19 cellular contexts compared by ENCODE assay signal in genomic region chr3:11285471-11285870, GRCh38. TPM values are rescaled to one million over a fixed set of nuclear protein-coding genes. Genes with fewer than 3 reads are reported as not detected.
DNase-seq lines count a peak whose midpoint lies in the region; ATAC-seq and TF ChIP-seq lines count a peak whose summit lies in the region.
"Had no signal": no experiment of that assay in that cellular context is flagged by ENCODE, and none has a peak within 500 bp of the region (broad histone marks: within the 10 kb centered on the region; RNA-seq: fewer than 3 reads in every experiment).

No MANE protein-coding gene starts in this region.

- POLR2A ChIA-PET in RWPE1 (lab: Yijun Ruan, JAX; ENCODE audit: low non-redundant PET) = no interaction called here

- no peak for ATAC-seq in stimulated activated effector memory CD8-positive, alpha-beta T cell treated with anti-CD3 and anti-CD28 coated beads, Interleukin-12 subunit alpha, Interleukin-12 subunit beta, amount 100 ng/mL, for 72 hours

- no peak overlapping the region for H3K4me3 ChIP-seq in BLaER1 treated with 17β-estradiol and CSF1 and Interleukin-3, amounts not matched to agents 10 nM and 100 nM
- no peak overlapping the region for H3K4me3 ChIP-seq in fibroblast of the aortic adventitia (ENCODE audit: low read depth, low read length)
- H3K4me3 ChIP-seq: MG63, Peyer's patch had no signal

- peak overlapping the region; percentile 30 for H3K27ac Mint-ChIP-seq in stimulated activated effector memory CD8-positive, alpha-beta T cell treated with anti-CD3 and anti-CD28 coated beads, Interleukin-12 subunit alpha, Interleukin-12 subunit beta, amount 100 ng/mL, for 72 hours
- H3K27ac Mint-ChIP-seq: CD4-positive, CD25-positive, alpha-beta regulatory T cell had no signal

- TF ChIP-seq CTCF in RWPE1 (conservative IDR thresholded peaks at IDR 0.05; ENCODE audit: low read depth) (no peak), fibroblast of the aortic adventitia (IDR thresholded peaks at IDR 0.05; ENCODE audit: insufficient read depth, low read length) (no peak)

- peaks cover 64% of the 10 kb centered on the region for H3K36me3 Mint-ChIP-seq in stimulated activated effector memory CD8-positive, alpha-beta T cell treated with anti-CD3 and anti-CD28 coated beads, Interleukin-12 subunit alpha, Interleukin-12 subunit beta, amount 100 ng/mL, for 72 hours

- peak overlapping the region; percentile 10 to 97 (median 95); a peak in 19 of 22 replicates for H3K27ac ChIP-seq in BLaER1 treated with 17β-estradiol and CSF1 and Interleukin-3, amounts not matched to agents 10 nM and 100 nM
- peak overlapping the region; percentile 23; the same call in 1 of the 2 replicates for H3K27ac ChIP-seq in RWPE1
- H3K27ac ChIP-seq: Peyer's patch had no signal

- CTCF ChIA-PET in RWPE1 (lab: Yijun Ruan, JAX) = interaction anchor here (0.7 kb wide), 1 partner anchor 1982 kb away, joined by 3 read pairs; no protein-coding TSS in a partner anchor

- H3K9ac ChIP-seq in BLaER1 treated with 17β-estradiol and CSF1 and Interleukin-3, amounts not matched to agents 10 nM and 100 nM = peak overlapping the region in 4 of 11 experiments; percentile 2 to 42 (median 24); a peak in 4 of 22 replicates
- H3K9ac ChIP-seq: SK-N-SH had no signal

- no peaks in the 10 kb centered on the region; a peak in 1 of 22 replicates for H4K20me1 ChIP-seq in BLaER1 treated with 17β-estradiol and CSF1 and Interleukin-3, amounts not matched to agents 10 nM and 100 nM

- H3K4me1 Mint-ChIP-seq in stimulated activated effector memory CD8-positive, alpha-beta T cell treated with anti-CD3 and anti-CD28 coated beads, Interleukin-12 subunit alpha, Interleukin-12 subunit beta, amount 100 ng/mL, for 72 hours = peaks cover 54% of the 10 kb centered on the region

- H3K36me3 ChIP-seq in BLaER1 treated with 17β-estradiol and CSF1 and Interleukin-3, amounts not matched to agents 10 nM and 100 nM = peaks cover 31 to 80% (median 54%) of the 10 kb centered on the region in 11 experiments

- no peak overlapping the region for H3K4me3 Mint-ChIP-seq in stimulated activated effector memory CD8-positive, alpha-beta T cell treated with anti-CD3 and anti-CD28 coated beads, Interleukin-12 subunit alpha, Interleukin-12 subunit beta, amount 100 ng/mL, for 72 hours
- H3K4me3 Mint-ChIP-seq: CD4-positive, CD25-positive, alpha-beta regulatory T cell had no signal

- no peaks in the 10 kb centered on the region for H3K27me3 ChIP-seq in BLaER1 treated with 17β-estradiol and CSF1 and Interleukin-3, amounts not matched to agents 10 nM and 100 nM
- H3K27me3 ChIP-seq: MG63, Peyer's patch had no signal

- peaks cover 0 to 9% (median 0%) of the 10 kb centered on the region in 11 experiments; a peak in 3 of 22 replicates for H3K9me3 ChIP-seq in BLaER1 treated with 17β-estradiol and CSF1 and Interleukin-3, amounts not matched to agents 10 nM and 100 nM (replicated peaks in 1 of 11)
- H3K9me3 ChIP-seq: MG63, Peyer's patch, SK-N-SH had no signal

- peaks cover 53 to 98% (median 75%) of the 10 kb centered on the region in 10 experiments for H3K4me1 ChIP-seq in BLaER1 treated with 17β-estradiol and CSF1 and Interleukin-3, amounts not matched to agents 10 nM and 100 nM

- H3K9me3 Mint-ChIP-seq in stimulated activated effector memory CD8-positive, alpha-beta T cell treated with anti-CD3 and anti-CD28 coated beads, Interleukin-12 subunit alpha, Interleukin-12 subunit beta, amount 100 ng/mL, for 72 hours = no peaks in the 10 kb centered on the region
- H3K9me3 Mint-ChIP-seq: CD4-positive, CD25-positive, alpha-beta regulatory T cell had no signal

- DNase-seq in RWPE1 (ENCODE audit: low spot score) = no peak
- DNase-seq in fibroblast of the aortic adventitia (ENCODE audit: low read depth) = peak; percentile 74
- no peak for DNase-seq in stimulated activated effector memory CD8-positive, alpha-beta T cell treated with anti-CD3 and anti-CD28 coated beads, Interleukin-12 subunit alpha, Interleukin-12 subunit beta, amount 100 ng/mL, for 72 hours (ENCODE audit: low spot score in 2 of 2)
- DNase-seq in NCI-H2196 treated with DMSO at 0.1 percent for 48 hours (lab: John Stamatoyannopoulos, UW; ENCODE audit: unreplicated experiment) = no peak
- DNase-seq in activated CD8-positive, alpha-beta memory T cell treated with anti-CD3 and anti-CD28 coated beads, Interleukin-2, amount 50 U/mL, for 48 hours = no peak
- DNase-seq in activated CD8-positive, alpha-beta memory T cell treated with anti-CD3 and anti-CD28 coated beads for 24 hours = no peak
- DNase-seq: CD4-positive, CD25-positive, alpha-beta regulatory T cell; KG1; MG63; NCI-H1105 treated with DMSO at 0.1 percent for 48 hours; NCI-H146; NCI-H2029; NCI-H446 treated with DMSO at 0.1 percent for 48 hours; NCI-H526; NCI-H82; Peyer's patch; SK-N-SH; SW 1271 had no signal

- H3K4me2 ChIP-seq in BLaER1 treated with 17β-estradiol and CSF1 and Interleukin-3, amounts not matched to agents 10 nM and 100 nM = peak overlapping the region; percentile 65 to 93 (median 88)
- H3K4me2 ChIP-seq: SK-N-SH had no signal

RNA-seq across cellular contexts. Expression of gene ATG7, which starts 13.3 kb away (rescaled TPM):
- 97.9 and 142 TPM in 2 replicates for total RNA-seq in fibroblast of the aortic adventitia (ENCODE audit: low replicate concordance)
